22 cellular contexts compared by ENCODE assay signal in genomic region chr12:132360906-132361777, GRCh38. TPM values are rescaled to one million over a fixed set of nuclear protein-coding genes. Genes with fewer than 3 reads are reported as not detected.
"Had no signal": no experiment of that assay in that cellular context is flagged by ENCODE, and none has a peak within 500 bp of the region (broad histone marks: within the 10 kb centered on the region; RNA-seq: fewer than 3 reads in every experiment).

No MANE protein-coding gene starts in this region.

- H3K4me1 ChIP-seq: gastroesophageal sphincter, pancreas, psoas muscle, tibial nerve had no signal

- H3K4me3 ChIP-seq: gastroesophageal sphincter, pancreas, psoas muscle, tibial nerve had no signal

- FAIRE-seq: endothelial cell of umbilical vein, keratinocyte, pancreas had no signal

- DNase-seq: activated CD4-positive, alpha-beta T cell treated with anti-CD3 and anti-CD28 coated beads for 48 hours; activated CD4-positive, alpha-beta T cell treated with anti-CD3 and anti-CD28 coated beads, Interleukin-2, amount 50 U/mL, for 48 hours; activated CD8-positive, alpha-beta memory T cell treated with anti-CD3 and anti-CD28 coated beads for 24 hours; activated effector memory CD4-positive, alpha-beta T cell treated with anti-CD3 and anti-CD28 coated beads, Interleukin-2, amount 50 U/mL, for 16 hours; activated naive CD4-positive, alpha-beta T cell treated with anti-CD3 and anti-CD28 coated beads for 36 hours; amniotic stem cell; caudate nucleus; hippocampal formation; naive B cell; nephron progenitor cell; stimulated activated CD4-positive, alpha-beta T cell treated with anti-CD3 and anti-CD28 coated beads, Interleukin-2, amount 100 ng/mL, for 48 hours; stimulated activated naive CD4-positive, alpha-beta T cell treated with Interleukin-2 at 50 U/mL for 16 hours; T-cell had no signal

- H3K27me3 ChIP-seq: pancreas had no signal

- H3K27ac ChIP-seq: gastroesophageal sphincter, pancreas, psoas muscle, tibial nerve had no signal

- H3K9me3 ChIP-seq: pancreas, psoas muscle had no signal

- H3K36me3 ChIP-seq: gastroesophageal sphincter, pancreas, tibial nerve had no signal

RNA-seq across cellular contexts. Expression of gene GALNT9, which starts 31.8 kb away (rescaled TPM):
- total RNA-seq: fibroblast of villous mesenchyme; psoas muscle; T-helper 2 cell treated with Interferon-gamma antibody and Interleukin-4, amounts not matched to agents 100 ng/mL and 5 ng/mL, for 36 hours had no signal
- polyA plus RNA-seq: esophagus, keratinocyte had no signal
